In the genomic region with DNA sequence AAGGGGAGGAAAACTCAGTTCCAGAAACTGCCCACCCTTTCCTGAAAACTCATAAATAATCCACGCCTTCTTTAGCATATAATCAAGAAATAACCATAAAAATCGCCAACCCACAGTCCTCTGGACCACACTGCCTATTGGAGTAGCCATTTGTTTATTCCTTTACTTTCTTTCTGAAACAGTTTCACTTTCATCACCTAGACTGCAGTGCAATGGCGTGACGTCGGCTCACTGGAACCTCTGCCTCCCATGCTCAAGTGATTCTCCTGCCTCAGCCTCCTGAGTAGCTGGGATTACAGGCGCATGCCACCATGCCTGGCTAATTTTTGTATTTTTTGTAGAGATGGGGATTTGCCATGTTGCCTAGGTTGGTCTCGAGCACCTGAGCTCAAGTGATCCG, we compare ENCODE assay signal across 1 cellular context.
TF ChIP-seq lines count a peak whose summit lies in the region.

No MANE protein-coding gene starts in this region.

TF ChIP-seq in GM12878, 131 proteins besides CTCF, POLR2A, EP300 and RAD21:
- TF ChIP-seq IKZF1 (conservative IDR thresholded peaks at IDR 0.05) = no peak
- no peak for TF ChIP-seq ZNF24 (IDR thresholded peaks at IDR 0.05)
- TF ChIP-seq ZSCAN29 (IDR thresholded peaks at IDR 0.05) = no peak
- TF ChIP-seq ZZZ3 (IDR thresholded peaks at IDR 0.05; ENCODE audit: control insufficient read depth, insufficient read length, low read depth) = no peak
- TF ChIP-seq JUND (IDR thresholded peaks at IDR 0.05; ENCODE audit: low read depth, low read length) = no peak
- no peak for TF ChIP-seq REST (IDR thresholded peaks at IDR 0.05; ENCODE audit: low read depth, low read length)
- no peak for TF ChIP-seq KAT2A (conservative IDR thresholded peaks at IDR 0.05; ENCODE audit: control insufficient read depth, low read depth, low read length)
- TF ChIP-seq, protein P1, sequence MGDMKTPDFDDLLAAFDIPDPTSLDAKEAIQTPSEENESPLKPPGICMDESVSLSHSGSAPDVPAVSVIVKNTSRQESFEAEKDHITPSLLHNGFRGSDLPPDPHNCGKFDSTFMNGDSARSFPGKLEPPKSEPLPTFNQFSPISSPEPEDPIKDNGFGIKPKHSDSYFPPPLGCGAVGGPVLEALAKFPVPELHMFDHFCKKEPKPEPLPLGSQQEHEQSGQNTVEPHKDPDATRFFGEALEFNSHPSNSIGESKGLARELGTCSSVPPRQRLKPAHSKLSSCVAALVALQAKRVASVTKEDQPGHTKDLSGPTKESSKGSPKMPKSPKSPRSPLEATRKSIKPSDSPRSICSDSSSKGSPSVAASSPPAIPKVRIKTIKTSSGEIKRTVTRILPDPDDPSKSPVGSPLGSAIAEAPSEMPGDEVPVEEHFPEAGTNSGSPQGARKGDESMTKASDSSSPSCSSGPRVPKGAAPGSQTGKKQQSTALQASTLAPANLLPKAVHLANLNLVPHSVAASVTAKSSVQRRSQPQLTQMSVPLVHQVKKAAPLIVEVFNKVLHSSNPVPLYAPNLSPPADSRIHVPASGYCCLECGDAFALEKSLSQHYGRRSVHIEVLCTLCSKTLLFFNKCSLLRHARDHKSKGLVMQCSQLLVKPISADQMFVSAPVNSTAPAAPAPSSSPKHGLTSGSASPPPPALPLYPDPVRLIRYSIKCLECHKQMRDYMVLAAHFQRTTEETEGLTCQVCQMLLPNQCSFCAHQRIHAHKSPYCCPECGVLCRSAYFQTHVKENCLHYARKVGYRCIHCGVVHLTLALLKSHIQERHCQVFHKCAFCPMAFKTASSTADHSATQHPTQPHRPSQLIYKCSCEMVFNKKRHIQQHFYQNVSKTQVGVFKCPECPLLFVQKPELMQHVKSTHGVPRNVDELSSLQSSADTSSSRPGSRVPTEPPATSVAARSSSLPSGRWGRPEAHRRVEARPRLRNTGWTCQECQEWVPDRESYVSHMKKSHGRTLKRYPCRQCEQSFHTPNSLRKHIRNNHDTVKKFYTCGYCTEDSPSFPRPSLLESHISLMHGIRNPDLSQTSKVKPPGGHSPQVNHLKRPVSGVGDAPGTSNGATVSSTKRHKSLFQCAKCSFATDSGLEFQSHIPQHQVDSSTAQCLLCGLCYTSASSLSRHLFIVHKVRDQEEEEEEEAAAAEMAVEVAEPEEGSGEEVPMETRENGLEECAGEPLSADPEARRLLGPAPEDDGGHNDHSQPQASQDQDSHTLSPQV (IDR thresholded peaks at IDR 0.05) = no peak
- TF ChIP-seq ZNF687 (IDR thresholded peaks at IDR 0.05) = no peak
- TF ChIP-seq SMAD5 (IDR thresholded peaks at IDR 0.05; ENCODE audit: low read depth) = no peak
- TF ChIP-seq POLR2AphosphoS5 (IDR thresholded peaks at IDR 0.05; ENCODE audit: low read length) = no peak
- no peak for TF ChIP-seq FOXK2 (IDR thresholded peaks at IDR 0.05)
- TF ChIP-seq HDAC2 (IDR thresholded peaks at IDR 0.05) = no peak
- no peak for TF ChIP-seq HDAC6 (IDR thresholded peaks at IDR 0.05; ENCODE audit: unreplicated experiment)
- TF ChIP-seq CBX3 (IDR thresholded peaks at IDR 0.05; ENCODE audit: borderline replicate concordance, low read depth) = no peak
- no peak for TF ChIP-seq CHD4 (IDR thresholded peaks at IDR 0.05)
- TF ChIP-seq, protein P2, sequence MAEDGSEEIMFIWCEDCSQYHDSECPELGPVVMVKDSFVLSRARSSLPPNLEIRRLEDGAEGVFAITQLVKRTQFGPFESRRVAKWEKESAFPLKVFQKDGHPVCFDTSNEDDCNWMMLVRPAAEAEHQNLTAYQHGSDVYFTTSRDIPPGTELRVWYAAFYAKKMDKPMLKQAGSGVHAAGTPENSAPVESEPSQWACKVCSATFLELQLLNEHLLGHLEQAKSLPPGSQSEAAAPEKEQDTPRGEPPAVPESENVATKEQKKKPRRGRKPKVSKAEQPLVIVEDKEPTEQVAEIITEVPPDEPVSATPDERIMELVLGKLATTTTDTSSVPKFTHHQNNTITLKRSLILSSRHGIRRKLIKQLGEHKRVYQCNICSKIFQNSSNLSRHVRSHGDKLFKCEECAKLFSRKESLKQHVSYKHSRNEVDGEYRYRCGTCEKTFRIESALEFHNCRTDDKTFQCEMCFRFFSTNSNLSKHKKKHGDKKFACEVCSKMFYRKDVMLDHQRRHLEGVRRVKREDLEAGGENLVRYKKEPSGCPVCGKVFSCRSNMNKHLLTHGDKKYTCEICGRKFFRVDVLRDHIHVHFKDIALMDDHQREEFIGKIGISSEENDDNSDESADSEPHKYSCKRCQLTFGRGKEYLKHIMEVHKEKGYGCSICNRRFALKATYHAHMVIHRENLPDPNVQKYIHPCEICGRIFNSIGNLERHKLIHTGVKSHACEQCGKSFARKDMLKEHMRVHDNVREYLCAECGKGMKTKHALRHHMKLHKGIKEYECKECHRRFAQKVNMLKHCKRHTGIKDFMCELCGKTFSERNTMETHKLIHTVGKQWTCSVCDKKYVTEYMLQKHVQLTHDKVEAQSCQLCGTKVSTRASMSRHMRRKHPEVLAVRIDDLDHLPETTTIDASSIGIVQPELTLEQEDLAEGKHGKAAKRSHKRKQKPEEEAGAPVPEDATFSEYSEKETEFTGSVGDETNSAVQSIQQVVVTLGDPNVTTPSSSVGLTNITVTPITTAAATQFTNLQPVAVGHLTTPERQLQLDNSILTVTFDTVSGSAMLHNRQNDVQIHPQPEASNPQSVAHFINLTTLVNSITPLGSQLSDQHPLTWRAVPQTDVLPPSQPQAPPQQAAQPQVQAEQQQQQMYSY (CRISPR knock-in tag; IDR thresholded peaks at IDR 0.05) = no peak
- no peak for TF ChIP-seq YBX1 (IDR thresholded peaks at IDR 0.05)
- no peak for TF ChIP-seq TCF7 (IDR thresholded peaks at IDR 0.05; ENCODE audit: borderline replicate concordance)
